Comparison of ENCODE assay signal across 1 cellular context in genomic region chr7:149197675-149198074, GRCh38.
TF ChIP-seq lines count a peak whose summit lies in the region.

No MANE protein-coding gene starts in this region.

TF ChIP-seq in GM12878, 131 proteins besides CTCF, POLR2A, EP300 and RAD21:
- TF ChIP-seq SREBF1 (IDR thresholded peaks at IDR 0.05; ENCODE audit: low read length) (no peak), IRF5 (IDR thresholded peaks at IDR 0.05; ENCODE audit: borderline replicate concordance) (no peak)
